Comparison of ENCODE assay signal across 11 cellular contexts in the genomic region with DNA sequence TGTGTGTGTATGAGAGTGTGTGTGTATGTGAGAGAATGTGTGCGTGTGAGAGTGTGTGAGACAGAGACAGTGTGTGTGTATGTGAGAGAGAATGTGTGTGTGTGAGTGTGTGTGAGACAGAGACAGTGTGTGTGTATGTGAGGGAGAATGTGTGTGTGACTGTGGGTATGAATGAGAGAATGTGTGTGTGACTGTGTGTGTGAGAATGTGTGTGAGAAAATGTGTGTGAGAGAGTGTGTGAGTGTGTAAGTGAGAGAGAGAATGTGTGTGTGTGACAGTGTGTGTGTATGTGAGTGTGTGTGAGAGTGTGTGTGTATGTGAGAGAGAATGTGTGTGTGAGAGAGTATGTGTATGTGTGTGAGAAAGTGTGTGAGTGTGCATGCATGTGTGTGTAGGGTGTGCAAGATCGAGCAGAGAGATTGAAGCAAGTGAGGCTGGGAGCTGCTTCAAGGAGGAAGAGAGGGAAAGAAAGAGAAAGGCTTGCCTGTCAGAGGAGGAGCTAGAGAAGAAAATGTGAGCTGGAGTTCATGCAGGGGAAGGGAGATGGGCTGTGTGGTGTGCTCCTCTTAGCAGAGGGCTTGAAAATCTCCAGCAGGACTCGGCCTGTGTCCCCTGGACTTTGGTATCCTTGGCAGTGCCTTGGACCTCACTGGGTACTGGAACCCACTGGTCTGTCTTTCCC. TPM values are rescaled to one million over a fixed set of nuclear protein-coding genes. Genes with fewer than 3 reads are reported as not detected.
A peak's percentile ranks its signal among the peaks of the same experiment; 100 is the strongest.
DNase-seq lines count a peak whose midpoint lies in the region; ATAC-seq and TF ChIP-seq lines count a peak whose summit lies in the region.
"Had no signal": no experiment of that assay in that cellular context is flagged by ENCODE, and none has a peak within 500 bp of the region (broad histone marks: within the 10 kb centered on the region; RNA-seq: fewer than 3 reads in every experiment).

No MANE protein-coding gene starts in this region.

- peaks cover 48% of the 10 kb centered on the region for H3F3A ChIP-seq in neural progenitor cell (ENCODE audit: low read depth)

- ATAC-seq in activated T-cell treated with anti-CD3 and anti-CD28 coated beads, Interleukin-2, amount 50 U/mL, for 4 hours = no peak
- ATAC-seq in HG03280 (IDR thresholded peaks at IDR 0.05; ENCODE audit: unreplicated experiment) = no peak
- ATAC-seq: stimulated activated memory B cell treated with anti-CD40 and anti-IgM and Interleukin-4, amounts not matched to agents 10 μg/mL and 1 μg/mL and 100 μg/mL, for 72 hours had no signal

- TF ChIP-seq CTCF in C4-2B (conservative IDR thresholded peaks at IDR 0.05) (no peak), neural progenitor cell (IDR thresholded peaks at IDR 0.05) (no peak), suprapubic skin (IDR thresholded peaks at IDR 0.05) (no peak)

- no peak overlapping the region for H3K4me3 Mint-ChIP-seq in neural progenitor cell
- H3K4me3 Mint-ChIP-seq in activated T-cell treated with anti-CD3 and anti-CD28 coated beads, Interleukin-2, amount 50 U/mL, for 4 hours = no peak overlapping the region
- H3K4me3 Mint-ChIP-seq: activated naive CD8-positive, alpha-beta T cell treated with anti-CD3 and anti-CD28 coated beads, Interleukin-2, amount 10 ng/mL, durations not matched to agents 7 days and 5 days; stimulated activated memory B cell treated with anti-CD40 and anti-IgM and Interleukin-4, amounts not matched to agents 10 μg/mL and 1 μg/mL and 100 μg/mL, for 72 hours had no signal

- peak overlapping the region; percentile 27 for H3K4me2 ChIP-seq in neural progenitor cell

- H4K20me1 ChIP-seq in neural progenitor cell (ENCODE audit: low read depth) = no peaks in the 10 kb centered on the region

- no peaks in the 10 kb centered on the region for H3K36me3 ChIP-seq in HUES6 (ENCODE audit: control insufficient read depth, insufficient read depth, low read length)
- no peaks in the 10 kb centered on the region for H3K36me3 ChIP-seq in neural progenitor cell
- no peaks in the 10 kb centered on the region for H3K36me3 ChIP-seq in suprapubic skin

- H3K27me3 ChIP-seq in HUES6 (ENCODE audit: control insufficient read depth, insufficient read depth, low read length) (no peaks in the 10 kb centered on the region), neural progenitor cell (no peaks in the 10 kb centered on the region), suprapubic skin (no peaks in the 10 kb centered on the region)

- TF ChIP-seq EP300 in suprapubic skin (IDR thresholded peaks at IDR 0.05) = no peak

- H2AFZ ChIP-seq in neural progenitor cell (replicated peaks) = no peak overlapping the region
- H2AFZ ChIP-seq: parathyroid adenoma had no signal

- H3K9ac ChIP-seq in HUES6 (ENCODE audit: low read length) (peak overlapping the region; percentile 13), neural progenitor cell (no peak overlapping the region)
- H3K9ac ChIP-seq: parathyroid adenoma had no signal

- H3K4me1 ChIP-seq in HUES6 (ENCODE audit: control insufficient read depth, insufficient read depth, low read length) (peaks cover 56% of the 10 kb centered on the region), neural progenitor cell (peaks cover 49% of the 10 kb centered on the region), suprapubic skin (peaks cover 32% of the 10 kb centered on the region)
- H3K4me1 ChIP-seq: parathyroid adenoma had no signal

- H3K9me3 ChIP-seq in HUES6 (ENCODE audit: control insufficient read depth, insufficient read depth, low read depth, low read length) (peaks cover 7% of the 10 kb centered on the region; the same call in 1 of the 2 replicates), neural progenitor cell (ENCODE audit: low read depth) (no peaks in the 10 kb centered on the region), suprapubic skin (no peaks in the 10 kb centered on the region)

- H3K79me2 ChIP-seq in neural progenitor cell (ENCODE audit: low read depth) = no peaks in the 10 kb centered on the region
- H3K79me2 ChIP-seq: parathyroid adenoma had no signal

- peaks cover 12% of the 10 kb centered on the region for H3K27me3 Mint-ChIP-seq in neural progenitor cell (ENCODE audit: insufficient read depth, low read depth)
- H3K27me3 Mint-ChIP-seq in activated T-cell treated with anti-CD3 and anti-CD28 coated beads, Interleukin-2, amount 50 U/mL, for 4 hours (ENCODE audit: low read depth) = no peaks in the 10 kb centered on the region
- H3K27me3 Mint-ChIP-seq: activated naive CD8-positive, alpha-beta T cell treated with anti-CD3 and anti-CD28 coated beads, Interleukin-2, amount 10 ng/mL, durations not matched to agents 7 days and 5 days had no signal

- H3K27ac ChIP-seq in C4-2B (peak overlapping the region; percentile 99), HUES6 (ENCODE audit: low read depth, low read length) (no peak overlapping the region), neural progenitor cell (peak overlapping the region; percentile 71), suprapubic skin (no peak overlapping the region)
- H3K27ac ChIP-seq: parathyroid adenoma had no signal

- TF ChIP-seq POLR2A in suprapubic skin (IDR thresholded peaks at IDR 0.05) = no peak

- 46% methylated on average over 3 of the region's 3 CpGs for WGBS in suprapubic skin

- H3K36me3 Mint-ChIP-seq in neural progenitor cell = no peaks in the 10 kb centered on the region
- H3K36me3 Mint-ChIP-seq in activated T-cell treated with anti-CD3 and anti-CD28 coated beads, Interleukin-2, amount 50 U/mL, for 4 hours (ENCODE audit: insufficient read depth) = no peaks in the 10 kb centered on the region
- H3K36me3 Mint-ChIP-seq: activated naive CD8-positive, alpha-beta T cell treated with anti-CD3 and anti-CD28 coated beads, Interleukin-2, amount 10 ng/mL, durations not matched to agents 7 days and 5 days; stimulated activated memory B cell treated with anti-CD40 and anti-IgM and Interleukin-4, amounts not matched to agents 10 μg/mL and 1 μg/mL and 100 μg/mL, for 72 hours had no signal

- H3K4me3 ChIP-seq in HUES6 (ENCODE audit: low read depth, low read length) = no peak overlapping the region
- no peak overlapping the region for H3K4me3 ChIP-seq in neural progenitor cell
- no peak overlapping the region for H3K4me3 ChIP-seq in suprapubic skin

- H3K9me3 Mint-ChIP-seq in neural progenitor cell = peaks cover 5% of the 10 kb centered on the region
- no peaks in the 10 kb centered on the region for H3K9me3 Mint-ChIP-seq in activated T-cell treated with anti-CD3 and anti-CD28 coated beads, Interleukin-2, amount 50 U/mL, for 4 hours
- H3K9me3 Mint-ChIP-seq: activated naive CD8-positive, alpha-beta T cell treated with anti-CD3 and anti-CD28 coated beads, Interleukin-2, amount 10 ng/mL, durations not matched to agents 7 days and 5 days; stimulated activated memory B cell treated with anti-CD40 and anti-IgM and Interleukin-4, amounts not matched to agents 10 μg/mL and 1 μg/mL and 100 μg/mL, for 72 hours had no signal

- DNase-seq in dermis blood vessel endothelial cell = peak; percentile 47
- DNase-seq in neural progenitor cell (ENCODE audit: low spot score) = no peak
- no peak for DNase-seq in dedifferentiated amniotic fluid mesenchymal stem cell (ENCODE audit: extremely low spot score)
- DNase-seq in activated T-cell treated with anti-CD3 and anti-CD28 coated beads, Interleukin-2, amount 50 U/mL, for 4 hours = no peak
- no peak for DNase-seq in suprapubic skin (ENCODE audit: low spot score in 2 of 2)
- DNase-seq: activated naive CD8-positive, alpha-beta T cell treated with anti-CD3 and anti-CD28 coated beads, Interleukin-2, amount 10 ng/mL, durations not matched to agents 7 days and 5 days had no signal

- H3K27ac Mint-ChIP-seq in neural progenitor cell = no peak overlapping the region
- H3K27ac Mint-ChIP-seq: activated naive CD8-positive, alpha-beta T cell treated with anti-CD3 and anti-CD28 coated beads, Interleukin-2, amount 10 ng/mL, durations not matched to agents 7 days and 5 days had no signal

- peaks cover 31% of the 10 kb centered on the region for H3K4me1 Mint-ChIP-seq in neural progenitor cell
- peaks cover 10% of the 10 kb centered on the region for H3K4me1 Mint-ChIP-seq in activated T-cell treated with anti-CD3 and anti-CD28 coated beads, Interleukin-2, amount 50 U/mL, for 4 hours (ENCODE audit: low read depth)

RNA-seq across cellular contexts. Expression of a gene that starts 27.7 kb away (rescaled TPM):
- 31.0 and 47.1 TPM in 2 replicates for total RNA-seq in dermis blood vessel endothelial cell
- total RNA-seq in neural progenitor cell (ENCODE audit: low replicate concordance) = 23.1 and 91.9 TPM in 2 replicates
- total RNA-seq in activated T-cell treated with anti-CD3 and anti-CD28 coated beads, Interleukin-2, amount 50 U/mL, for 4 hours = 10 to 100 TPM in 1 of 3 donors, 1 to 10 TPM in 2; 8.1 to 13.5 (median 9.2) TPM
- 10 to 100 TPM; 58.0 to 91.5 (median 70.6) TPM for total RNA-seq in suprapubic skin

Comparison
In these comparisons a context has a peak if more than half of its experiments do, and no peak if none do; other contexts are left out.
1. H3K27ac ChIP-seq: peak in C4-2B (single experiment) and neural progenitor cell (single experiment); none in HUES6 (single experiment) and suprapubic skin (single experiment).